1 cellular context compared by ENCODE assay signal in genomic region chr10:61066661-61067353, GRCh38.
TF ChIP-seq lines count a peak whose summit lies in the region.

No MANE protein-coding gene starts in this region.

TF ChIP-seq in HepG2, 621 proteins besides CTCF, POLR2A, EP300 and RAD21 (continued from another document and continues in another):
- TF ChIP-seq TFDP1 (CRISPR knock-in tag; IDR thresholded peaks at IDR 0.05; ENCODE audit: borderline replicate concordance) (no peak), ZBTB10 (CRISPR knock-in tag; IDR thresholded peaks at IDR 0.05; ENCODE audit: borderline replicate concordance) (no peak), NFE2L1 (CRISPR knock-in tag; IDR thresholded peaks at IDR 0.05; ENCODE audit: borderline replicate concordance) (no peak), ELF1 (CRISPR knock-in tag; IDR thresholded peaks at IDR 0.05) (no peak), SIX4 (CRISPR knock-in tag; IDR thresholded peaks at IDR 0.05) (peak; percentile 62; the same call in 1 of the 2 replicates), ZNF33B (CRISPR knock-in tag; IDR thresholded peaks at IDR 0.05) (no peak), ZHX2 (IDR thresholded peaks at IDR 0.05; ENCODE audit: low read depth) (no peak), ZHX2 (CRISPR knock-in tag; IDR thresholded peaks at IDR 0.05; ENCODE audit: borderline replicate concordance) (no peak), PTBP1 (IDR thresholded peaks at IDR 0.05; ENCODE audit: low read depth, low read length, poor library complexity, severe bottlenecking) (no peak), HOXA5 (CRISPR knock-in tag; IDR thresholded peaks at IDR 0.05) (peak; percentile 45; the same call in 1 of the 2 replicates), JARID2 (CRISPR knock-in tag; IDR thresholded peaks at IDR 0.05; ENCODE audit: insufficient replicate concordance) (no peak), MBD4 (IDR thresholded peaks at IDR 0.05; ENCODE audit: borderline replicate concordance, low read length) (no peak; the same call in 1 of the 2 replicates), FOSL2 (CRISPR knock-in tag; IDR thresholded peaks at IDR 0.05) (peak; percentile 40; the same call in 1 of the 2 replicates), SETDB1 (CRISPR knock-in tag; IDR thresholded peaks at IDR 0.05; ENCODE audit: borderline replicate concordance) (no peak), PAXIP1 (CRISPR knock-in tag; conservative IDR thresholded peaks at IDR 0.05) (peak; percentile 63), FIP1L1 (IDR thresholded peaks at IDR 0.05; ENCODE audit: borderline replicate concordance, insufficient read depth, low read depth, low read length) (no peak), MAZ (IDR thresholded peaks at IDR 0.05; ENCODE audit: borderline replicate concordance, low read depth, low read length) (no peak), MAZ (CRISPR knock-in tag; IDR thresholded peaks at IDR 0.05; ENCODE audit: low read depth) (no peak), CBX1 (IDR thresholded peaks at IDR 0.05; ENCODE audit: low read depth) (no peak), TBX2 (CRISPR knock-in tag; IDR thresholded peaks at IDR 0.05; ENCODE audit: borderline replicate concordance) (peak; percentile 78), PITX1 (CRISPR knock-in tag; IDR thresholded peaks at IDR 0.05) (peak; percentile 79), TIGD3 (CRISPR knock-in tag; IDR thresholded peaks at IDR 0.05; ENCODE audit: borderline replicate concordance) (no peak), CAMTA2 (CRISPR knock-in tag; IDR thresholded peaks at IDR 0.05; ENCODE audit: borderline replicate concordance) (no peak), ZNF574 (CRISPR knock-in tag; IDR thresholded peaks at IDR 0.05) (no peak), AKAP8 (CRISPR knock-in tag; IDR thresholded peaks at IDR 0.05) (no peak), HNF4G (IDR thresholded peaks at IDR 0.05; ENCODE audit: borderline replicate concordance, low read depth, low read length) (peak; percentile 51; the same call in 1 of the 2 replicates), HNF4G (CRISPR knock-in tag; IDR thresholded peaks at IDR 0.05; ENCODE audit: borderline replicate concordance, low read depth) (no peak), FOXA3 (CRISPR knock-in tag; IDR thresholded peaks at IDR 0.05) (peak; percentile 75), SOX13 (IDR thresholded peaks at IDR 0.05) (peak; percentile 57; the same call in 1 of the 2 replicates), SOX13 (CRISPR knock-in tag; conservative IDR thresholded peaks at IDR 0.05 in 1 of 2, IDR thresholded peaks at IDR 0.05 in 1 of 2) (peak in 1 of 2 experiments; percentile 88; a peak in 2 of 4 replicates), ZFAT (CRISPR knock-in tag; conservative IDR thresholded peaks at IDR 0.05) (no peak), ZNF883 (CRISPR knock-in tag; IDR thresholded peaks at IDR 0.05; ENCODE audit: not compliant biosample characterization) (no peak), ZMYM2 (CRISPR knock-in tag; IDR thresholded peaks at IDR 0.05) (no peak), ZNF280B (CRISPR knock-in tag; IDR thresholded peaks at IDR 0.05; ENCODE audit: borderline replicate concordance) (no peak), CEBPG (CRISPR knock-in tag; IDR thresholded peaks at IDR 0.05) (peak; percentile 65), KAT7 (CRISPR knock-in tag; IDR thresholded peaks at IDR 0.05; ENCODE audit: borderline replicate concordance) (no peak), KLF13 (CRISPR knock-in tag; IDR thresholded peaks at IDR 0.05) (no peak), BCLAF1 (IDR thresholded peaks at IDR 0.05) (no peak), YEATS2 (CRISPR knock-in tag; IDR thresholded peaks at IDR 0.05; ENCODE audit: borderline replicate concordance) (no peak)
